ENCODE assay signal across 1 cellular context in the genomic region with DNA sequence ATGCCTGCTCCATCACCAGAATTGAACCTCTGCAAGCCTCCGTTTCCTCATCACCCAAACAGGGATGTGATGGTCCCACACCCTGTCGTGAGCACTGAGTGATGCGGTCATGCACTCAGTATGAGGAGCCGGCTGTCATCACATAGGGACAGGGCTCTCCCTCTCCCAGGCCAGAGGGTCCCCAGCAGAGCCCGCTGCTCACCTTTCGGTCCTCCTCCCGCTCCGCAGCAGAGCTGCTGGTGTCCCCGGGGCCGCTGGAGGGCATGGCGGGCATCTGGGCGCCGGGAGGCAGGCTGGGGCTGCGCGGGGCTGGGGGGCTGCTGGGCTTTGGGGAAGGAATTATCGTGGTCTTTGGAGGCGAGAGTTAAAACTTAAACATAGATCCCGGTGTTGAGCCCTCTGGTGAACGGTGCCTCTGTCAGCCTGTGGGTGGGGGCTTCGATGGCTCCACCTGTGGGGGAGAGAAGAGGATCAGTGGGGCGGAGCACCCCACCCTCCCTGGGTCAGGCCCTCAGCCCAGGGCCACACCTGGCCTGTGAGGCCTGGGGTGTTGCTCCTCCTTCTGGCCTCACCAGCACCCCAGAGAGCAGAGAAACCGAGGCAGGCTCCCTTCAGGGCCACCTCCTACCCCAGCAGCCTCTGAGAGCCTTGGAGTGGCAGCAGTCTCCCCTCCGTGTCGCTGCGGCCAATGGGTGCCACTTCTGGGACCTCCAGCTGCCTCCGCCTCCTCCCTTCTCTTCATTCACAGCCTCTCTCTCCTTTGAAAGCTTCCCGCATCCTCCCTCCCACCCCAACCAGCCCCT.
TF ChIP-seq lines count a peak whose summit lies in the region.

No MANE protein-coding gene starts in this region.

TF ChIP-seq in HepG2, 621 proteins besides CTCF, POLR2A, EP300 and RAD21:
- TF ChIP-seq ZNF451 (CRISPR knock-in tag; IDR thresholded peaks at IDR 0.05) (no peak), PAWR (CRISPR knock-in tag; IDR thresholded peaks at IDR 0.05; ENCODE audit: borderline replicate concordance) (no peak), MED1 (CRISPR knock-in tag; IDR thresholded peaks at IDR 0.05) (no peak), RAD51 (IDR thresholded peaks at IDR 0.05; ENCODE audit: borderline replicate concordance) (no peak), NFE2 (CRISPR knock-in tag; IDR thresholded peaks at IDR 0.05) (no peak), THYN1 (CRISPR knock-in tag; IDR thresholded peaks at IDR 0.05; ENCODE audit: borderline replicate concordance, low read depth) (no peak), NBN (conservative IDR thresholded peaks at IDR 0.05) (no peak), NR1H2 (CRISPR knock-in tag; IDR thresholded peaks at IDR 0.05; ENCODE audit: borderline replicate concordance, low read depth) (no peak), NCOA1 (CRISPR knock-in tag; IDR thresholded peaks at IDR 0.05) (no peak), RFX3 (CRISPR knock-in tag; IDR thresholded peaks at IDR 0.05) (no peak), ARID2 (CRISPR knock-in tag; IDR thresholded peaks at IDR 0.05; ENCODE audit: borderline replicate concordance) (no peak), E2F5 (CRISPR knock-in tag; conservative IDR thresholded peaks at IDR 0.05) (no peak), ZNF124 (CRISPR knock-in tag; IDR thresholded peaks at IDR 0.05) (no peak)
- TF ChIP-seq, protein P1, sequence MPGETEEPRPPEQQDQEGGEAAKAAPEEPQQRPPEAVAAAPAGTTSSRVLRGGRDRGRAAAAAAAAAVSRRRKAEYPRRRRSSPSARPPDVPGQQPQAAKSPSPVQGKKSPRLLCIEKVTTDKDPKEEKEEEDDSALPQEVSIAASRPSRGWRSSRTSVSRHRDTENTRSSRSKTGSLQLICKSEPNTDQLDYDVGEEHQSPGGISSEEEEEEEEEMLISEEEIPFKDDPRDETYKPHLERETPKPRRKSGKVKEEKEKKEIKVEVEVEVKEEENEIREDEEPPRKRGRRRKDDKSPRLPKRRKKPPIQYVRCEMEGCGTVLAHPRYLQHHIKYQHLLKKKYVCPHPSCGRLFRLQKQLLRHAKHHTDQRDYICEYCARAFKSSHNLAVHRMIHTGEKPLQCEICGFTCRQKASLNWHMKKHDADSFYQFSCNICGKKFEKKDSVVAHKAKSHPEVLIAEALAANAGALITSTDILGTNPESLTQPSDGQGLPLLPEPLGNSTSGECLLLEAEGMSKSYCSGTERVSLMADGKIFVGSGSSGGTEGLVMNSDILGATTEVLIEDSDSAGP (CRISPR knock-in tag; IDR thresholded peaks at IDR 0.05; ENCODE audit: borderline replicate concordance), result no peak
- TF ChIP-seq, protein P2, sequence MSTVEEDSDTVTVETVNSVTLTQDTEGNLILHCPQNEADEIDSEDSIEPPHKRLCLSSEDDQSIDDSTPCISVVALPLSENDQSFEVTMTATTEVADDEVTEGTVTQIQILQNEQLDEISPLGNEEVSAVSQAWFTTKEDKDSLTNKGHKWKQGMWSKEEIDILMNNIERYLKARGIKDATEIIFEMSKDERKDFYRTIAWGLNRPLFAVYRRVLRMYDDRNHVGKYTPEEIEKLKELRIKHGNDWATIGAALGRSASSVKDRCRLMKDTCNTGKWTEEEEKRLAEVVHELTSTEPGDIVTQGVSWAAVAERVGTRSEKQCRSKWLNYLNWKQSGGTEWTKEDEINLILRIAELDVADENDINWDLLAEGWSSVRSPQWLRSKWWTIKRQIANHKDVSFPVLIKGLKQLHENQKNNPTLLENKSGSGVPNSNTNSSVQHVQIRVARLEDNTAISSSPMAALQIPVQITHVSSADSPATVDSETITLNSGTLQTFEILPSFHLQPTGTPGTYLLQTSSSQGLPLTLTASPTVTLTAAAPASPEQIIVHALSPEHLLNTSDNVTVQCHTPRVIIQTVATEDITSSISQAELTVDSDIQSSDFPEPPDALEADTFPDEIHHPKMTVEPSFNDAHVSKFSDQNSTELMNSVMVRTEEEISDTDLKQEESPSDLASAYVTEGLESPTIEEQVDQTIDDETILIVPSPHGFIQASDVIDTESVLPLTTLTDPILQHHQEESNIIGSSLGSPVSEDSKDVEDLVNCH (CRISPR knock-in tag; IDR thresholded peaks at IDR 0.05), result no peak
- TF ChIP-seq, protein P3, sequence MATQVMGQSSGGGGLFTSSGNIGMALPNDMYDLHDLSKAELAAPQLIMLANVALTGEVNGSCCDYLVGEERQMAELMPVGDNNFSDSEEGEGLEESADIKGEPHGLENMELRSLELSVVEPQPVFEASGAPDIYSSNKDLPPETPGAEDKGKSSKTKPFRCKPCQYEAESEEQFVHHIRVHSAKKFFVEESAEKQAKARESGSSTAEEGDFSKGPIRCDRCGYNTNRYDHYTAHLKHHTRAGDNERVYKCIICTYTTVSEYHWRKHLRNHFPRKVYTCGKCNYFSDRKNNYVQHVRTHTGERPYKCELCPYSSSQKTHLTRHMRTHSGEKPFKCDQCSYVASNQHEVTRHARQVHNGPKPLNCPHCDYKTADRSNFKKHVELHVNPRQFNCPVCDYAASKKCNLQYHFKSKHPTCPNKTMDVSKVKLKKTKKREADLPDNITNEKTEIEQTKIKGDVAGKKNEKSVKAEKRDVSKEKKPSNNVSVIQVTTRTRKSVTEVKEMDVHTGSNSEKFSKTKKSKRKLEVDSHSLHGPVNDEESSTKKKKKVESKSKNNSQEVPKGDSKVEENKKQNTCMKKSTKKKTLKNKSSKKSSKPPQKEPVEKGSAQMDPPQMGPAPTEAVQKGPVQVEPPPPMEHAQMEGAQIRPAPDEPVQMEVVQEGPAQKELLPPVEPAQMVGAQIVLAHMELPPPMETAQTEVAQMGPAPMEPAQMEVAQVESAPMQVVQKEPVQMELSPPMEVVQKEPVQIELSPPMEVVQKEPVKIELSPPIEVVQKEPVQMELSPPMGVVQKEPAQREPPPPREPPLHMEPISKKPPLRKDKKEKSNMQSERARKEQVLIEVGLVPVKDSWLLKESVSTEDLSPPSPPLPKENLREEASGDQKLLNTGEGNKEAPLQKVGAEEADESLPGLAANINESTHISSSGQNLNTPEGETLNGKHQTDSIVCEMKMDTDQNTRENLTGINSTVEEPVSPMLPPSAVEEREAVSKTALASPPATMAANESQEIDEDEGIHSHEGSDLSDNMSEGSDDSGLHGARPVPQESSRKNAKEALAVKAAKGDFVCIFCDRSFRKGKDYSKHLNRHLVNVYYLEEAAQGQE (IDR thresholded peaks at IDR 0.05; ENCODE audit: borderline replicate concordance in 1 of 2, low read depth in 1 of 2, low read length in 2 of 2), result no peak
